ENCODE assay signal across 15 cellular contexts in genomic region chr7:117269417-117269816, GRCh38. TPM values are rescaled to one million over a fixed set of nuclear protein-coding genes. Genes with fewer than 3 reads are reported as not detected.
A peak's percentile ranks its signal among the peaks of the same experiment; 100 is the strongest.
DNase-seq lines count a peak whose midpoint lies in the region; ATAC-seq, FAIRE-seq and TF ChIP-seq lines count a peak whose summit lies in the region.
"Had no signal": no experiment of that assay in that cellular context is flagged by ENCODE, and none has a peak within 500 bp of the region (broad histone marks: within the 10 kb centered on the region; RNA-seq: fewer than 3 reads in every experiment).

No MANE protein-coding gene starts in this region.

- intact Hi-C loops in colonic mucosa (cut with DNase I) = no loop called here

- ATAC-seq in A549 = peak; percentile 98 to 100
- ATAC-seq: activated CD8-positive, alpha-beta memory T cell treated with anti-CD3 and anti-CD28 coated beads, Interleukin-2, amount 10 ng/mL, durations not matched to agents 7 days and 5 days had no signal

- H3K4me2 ChIP-seq in A549 = peak overlapping the region; percentile 58

- no peak for TF ChIP-seq CTCF in A549 (IDR thresholded peaks at IDR 0.05)
- TF ChIP-seq CTCF in colonic mucosa (IDR thresholded peaks at IDR 0.05) = no peak

- POLR2A ChIA-PET in A549 (lab: Yijun Ruan, JAX) = no interaction called here

- TF ChIP-seq POLR2A in A549 (IDR thresholded peaks at IDR 0.05; ENCODE audit: low read length) = no peak

- WGBS in A549 (ENCODE audit: missing lambda C conversion rate) = 21% methylated on average over 5 of the region's 5 CpGs

- DNase-seq in A549 (ENCODE audit: low read depth in 1 of 2, low spot score in 1 of 2) (peak; percentile 59 to 74), HCEC 1CT (peak; percentile 98), adipocyte (ENCODE audit: low read depth) (peak; percentile 68), hepatic stellate cell (ENCODE audit: low spot score) (peak; percentile 58), HUDEP-2 (lab: John Stamatoyannopoulos, UW; ENCODE audit: unreplicated experiment in 76 of 76) (no peak), colonic mucosa (no peak)
- no peak for DNase-seq in activated naive CD4-positive, alpha-beta T cell treated with Interleukin-2 at 50 U/mL for 16 hours
- no peak for DNase-seq in NK-92 treated with Interleukin-12 subunit alpha and Interleukin-12 subunit beta, amount 100 ng/mL, for 24 hours (lab: John Stamatoyannopoulos, UW)
- DNase-seq: activated CD8-positive, alpha-beta memory T cell treated with anti-CD3 and anti-CD28 coated beads, Interleukin-2, amount 10 ng/mL, durations not matched to agents 7 days and 5 days; CD4-positive, alpha-beta T cell; NCI-H187; occipital lobe had no signal

- H3K27ac ChIP-seq in A549 = peak overlapping the region; percentile 47 to 62; a peak in 5 of 6 replicates
- H3K27ac ChIP-seq in colonic mucosa = no peak overlapping the region
- H3K27ac ChIP-seq: HL-60 had no signal

- peak; percentile 56 for FAIRE-seq in A549 (lab: Jason Lieb, UNC)
- FAIRE-seq: GM18507 had no signal

- H3K36me3 ChIP-seq in adipocyte (ENCODE audit: control insufficient read depth, insufficient read depth, low read length, severe bottlenecking) (no peaks in the 10 kb centered on the region), colonic mucosa (no peaks in the 10 kb centered on the region)

- CTCF ChIA-PET in A549 (lab: Yijun Ruan, JAX) = no interaction called here

- H3K4me3 ChIP-seq in A549 (no peak overlapping the region), adipocyte (ENCODE audit: low read length) (peak overlapping the region; percentile 62), colonic mucosa (no peak overlapping the region)

- no peak for TF ChIP-seq RAD21 in A549 (conservative IDR thresholded peaks at IDR 0.05 in 1 of 2, IDR thresholded peaks at IDR 0.05 in 1 of 2)

- peaks cover 7% of the 10 kb centered on the region; the same call in 1 of the 3 replicates for H3K9me3 ChIP-seq in A549
- H3K9me3 ChIP-seq in adipocyte (ENCODE audit: control insufficient read depth, low read length) = peaks cover 2% of the 10 kb centered on the region
- H3K9me3 ChIP-seq in colonic mucosa = no peaks in the 10 kb centered on the region

- no peaks in the 10 kb centered on the region for H3K27me3 ChIP-seq in adipocyte (replicated peaks; ENCODE audit: control insufficient read depth, insufficient read depth, low read length)
- H3K27me3 ChIP-seq in colonic mucosa = no peaks in the 10 kb centered on the region

- H3K9ac ChIP-seq in adipocyte (ENCODE audit: low read length) (peak overlapping the region; percentile 39), colonic mucosa (ENCODE audit: low read depth in 2 of 2, low read length in 2 of 2) (no peak overlapping the region)

- no peak for TF ChIP-seq EP300 in A549 (IDR thresholded peaks at IDR 0.05)

- H3K4me1 ChIP-seq in A549 = peaks cover 15% of the 10 kb centered on the region
- peaks cover 28% of the 10 kb centered on the region for H3K4me1 ChIP-seq in adipocyte (ENCODE audit: control insufficient read depth, insufficient read depth, low read length)
- H3K4me1 ChIP-seq in colonic mucosa = no peaks in the 10 kb centered on the region

TF ChIP-seq in A549, 52 proteins besides CTCF, POLR2A, EP300 and RAD21:
- TF ChIP-seq HOXB5 (CRISPR knock-in tag; IDR thresholded peaks at IDR 0.05) (no peak), KDM1A (IDR thresholded peaks at IDR 0.05; ENCODE audit: low read depth) (no peak), MAX (IDR thresholded peaks at IDR 0.05) (0 out of 2 replicates have a peak, but pooled peaks have one; percentile 31), HEYL (CRISPR knock-in tag; IDR thresholded peaks at IDR 0.05) (no peak), JUNB (IDR thresholded peaks at IDR 0.05) (peak; percentile 74), FOSL2 (IDR thresholded peaks at IDR 0.05) (0 out of 2 replicates have a peak, but pooled peaks have one; percentile 35), FOSL2 (CRISPR knock-in tag; IDR thresholded peaks at IDR 0.05) (peak; percentile 91), ZFP36 (IDR thresholded peaks at IDR 0.05; ENCODE audit: borderline replicate concordance, partially characterized antibody) (no peak), CEBPB (IDR thresholded peaks at IDR 0.05) (no peak), NFE2L2 (conservative IDR thresholded peaks at IDR 0.05; ENCODE audit: low read length) (0 out of 2 replicates have a peak, but pooled peaks have one; percentile 9), PBX3 (IDR thresholded peaks at IDR 0.05) (no peak)

RNA-seq across cellular contexts. Expression of gene WNT2, which starts 53.4 kb away (rescaled TPM):
- not detected in 2 replicates for polyA plus RNA-seq in A549 (2011; rRNA removed)
- 0.01 TPM in 2 replicates for polyA plus RNA-seq in A549 (2012; cell fraction: cytosol; rRNA removed)
- polyA plus RNA-seq in A549 (2012; cell fraction: nucleus; rRNA removed) = not detected in 2 replicates
- not detected in 3 replicates for polyA plus RNA-seq in A549 (2017; fragmentation: RNase III; extraction: RNeasy Plus Mini Kit Qiagen cat#74134 plus additional on column Dnase treatment)
- not detected in 2 replicates for polyA minus RNA-seq in A549 (2011; rRNA and poly(A)+ RNA removed)
- under 1 TPM in 1 of 2 donors, not detected in 1; 0.11 TPM for total RNA-seq in colonic mucosa
- total RNA-seq: activated CD8-positive, alpha-beta memory T cell treated with anti-CD3 and anti-CD28 coated beads, Interleukin-2, amount 10 ng/mL, durations not matched to agents 7 days and 5 days; CD4-positive, alpha-beta T cell; dermis microvascular lymphatic vessel endothelial cell had no signal

Comparison
In these comparisons a context has a peak if more than half of its experiments do, and no peak if none do; other contexts are left out.
1. DNase-seq: peak in A549 (2 of 2), HCEC 1CT (single experiment), adipocyte (single experiment) and hepatic stellate cell (single experiment); none in HUDEP-2 (0 of 76), activated naive CD4-positive, alpha-beta T cell treated with Interleukin-2 at 50 U/mL for 16 hours (single experiment), NK-92 treated with Interleukin-12 subunit alpha and Interleukin-12 subunit beta, amount 100 ng/mL, for 24 hours (single experiment) and colonic mucosa (single experiment).